In genomic region chr17:40073454-40074174, GRCh38 we compare ENCODE assay signal across 10 cellular contexts. TPM values are rescaled to one million over a fixed set of nuclear protein-coding genes. Genes with fewer than 3 reads are reported as not detected.
DNase-seq lines count a peak whose midpoint lies in the region; TF ChIP-seq lines count a peak whose summit lies in the region.
"Had no signal": no experiment of that assay in that cellular context is flagged by ENCODE, and none has a peak within 500 bp of the region (broad histone marks: within the 10 kb centered on the region; RNA-seq: fewer than 3 reads in every experiment).

No MANE protein-coding gene starts in this region.

- no peaks in the 10 kb centered on the region for H3K9me3 ChIP-seq in Caco-2

- peak in 1 of 2 experiments; percentile 3 for TF ChIP-seq CTCF in Caco-2 (IDR thresholded peaks at IDR 0.05; ENCODE audit: insufficient read depth in 1 of 2, low read depth in 1 of 2, low read length in 1 of 2, severe bottlenecking in 1 of 2, unreplicated experiment in 1 of 2)
- no peak for TF ChIP-seq CTCF in chondrocyte (IDR thresholded peaks at IDR 0.05)

- POLR2A ChIA-PET in Caco-2 (lab: Charles Lee) = interaction anchor here (1.0 to 1.3 kb wide), 3 partner anchors 19 to 27 kb away, joined by 3 to 5 read pairs (median 5); partner anchors contain the start of genes MED24 and NR1D1

- H3K27me3 Mint-ChIP-seq in Caco-2 (ENCODE audit: insufficient read depth, unreplicated experiment) (no peaks in the 10 kb centered on the region), chondrocyte (ENCODE audit: low read depth) (no peaks in the 10 kb centered on the region)

- H3K4me3 ChIP-seq in Caco-2 (ENCODE audit: low read depth, low read length) = no peak overlapping the region

- H3K27ac Mint-ChIP-seq in Caco-2 (ENCODE audit: unreplicated experiment) = peak overlapping the region; percentile 56
- peak overlapping the region; percentile 92 for H3K27ac Mint-ChIP-seq in chondrocyte (ENCODE audit: unreplicated experiment)

- DNase-seq in Caco-2 (no peak), chondrocyte (ENCODE audit: low spot score) (no peak), pons (ENCODE audit: low spot score) (peak; percentile 74), NCI-H2171 (lab: John Stamatoyannopoulos, UW) (no peak), NCI-H187 treated with DMSO at 0.1 percent for 48 hours (lab: John Stamatoyannopoulos, UW) (no peak)
- DNase-seq in stimulated activated CD4-positive, alpha-beta T cell treated with anti-CD3 and anti-CD28 coated beads, Interleukin-1b, Interleukin-23, amount 100 ng/mL, for 48 hours = no peak
- DNase-seq: activated naive CD4-positive, alpha-beta T cell treated with anti-CD3 and anti-CD28 coated beads, Interleukin-2, amount 50 U/mL, for 16 hours; EL; NCI-H748 treated with DMSO at 0.1 percent for 48 hours had no signal

- peaks cover 43% of the 10 kb centered on the region for H3K4me1 Mint-ChIP-seq in Caco-2 (ENCODE audit: low read depth, unreplicated experiment)
- H3K4me1 Mint-ChIP-seq in chondrocyte (ENCODE audit: low read depth) = peaks cover 83% of the 10 kb centered on the region

- H3K9me3 Mint-ChIP-seq in Caco-2 (ENCODE audit: unreplicated experiment) (no peaks in the 10 kb centered on the region), chondrocyte (ENCODE audit: low read depth) (no peaks in the 10 kb centered on the region)

- intact Hi-C loops in Caco-2 (cut with micrococcal nuclease; ENCODE audit: unreplicated experiment) = loop anchor here (2.0 kb wide), 1 partner anchor 35 kb away; no protein-coding TSS in a partner anchor

- no TSS peak for BruUV-seq in Caco-2 (replicated peaks; lab: Mats Ljungman, UMichigan)

- H3K36me3 Mint-ChIP-seq in Caco-2 (ENCODE audit: insufficient read depth, unreplicated experiment) = no peaks in the 10 kb centered on the region
- H3K36me3 Mint-ChIP-seq in chondrocyte (ENCODE audit: low read depth) = peaks cover 2% of the 10 kb centered on the region

- no peaks in the 10 kb centered on the region for H3K27me3 ChIP-seq in Caco-2 (replicated peaks; ENCODE audit: control insufficient read depth, insufficient read depth, low read length)

- H3K4me3 Mint-ChIP-seq in Caco-2 (ENCODE audit: unreplicated experiment) = no peak overlapping the region
- no peak overlapping the region for H3K4me3 Mint-ChIP-seq in chondrocyte (ENCODE audit: unreplicated experiment)

- CTCF ChIA-PET in Caco-2 (lab: Charles Lee) = interaction anchor here (0.5 to 1.8 kb wide), 7 partner anchors 9 to 40 kb away, joined by 3 to 17 read pairs (median 3); partner anchors contain the start of gene THRA

- H3K4me1 ChIP-seq in Caco-2 = peaks cover 65% of the 10 kb centered on the region

- peaks cover 3% of the 10 kb centered on the region for H3K36me3 ChIP-seq in Caco-2 (ENCODE audit: control insufficient read depth, insufficient read depth, low read length)

RNA-seq across cellular contexts. Expression of gene THRA, which starts 10.8 kb away (rescaled TPM):
- 27.3 and 29.3 TPM in 2 replicates for total RNA-seq in Caco-2 (2022)
- total RNA-seq in chondrocyte = 31.9 to 46.6 TPM (median 34.7 TPM) in 3 replicates

RNA-seq across cellular contexts. Expression of gene MED24, which starts 19.4 kb away (rescaled TPM):
- total RNA-seq in Caco-2 (2022) = 119 and 122 TPM in 2 replicates
- 54.4 to 94.3 TPM (median 57.7 TPM) in 3 replicates for total RNA-seq in chondrocyte

RNA-seq across cellular contexts. Expression of gene NR1D1, which starts 26.8 kb away (rescaled TPM):
- total RNA-seq in Caco-2 (2022) (8.9 and 11.3 TPM in 2 replicates), chondrocyte (5.9 to 7.9 TPM (median 6.6 TPM) in 3 replicates)

RNA-seq across cellular contexts. Expression of gene MSL1, which starts 48.2 kb away (rescaled TPM):
- total RNA-seq in Caco-2 (2022) (82.6 and 86.9 TPM in 2 replicates), chondrocyte (86.8 to 103 TPM (median 96.2 TPM) in 3 replicates)

RNA-seq across cellular contexts. Expression of gene CSF3, which starts 58.4 kb away (rescaled TPM):
- total RNA-seq in Caco-2 (2022) (not detected in 2 replicates), chondrocyte (not detected in 3 replicates)
- total RNA-seq: mucosa of gallbladder had no signal
